ENCODE assay signal across 11 cellular contexts in genomic region chr3:119595639-119596329, GRCh38. TPM values are rescaled to one million over a fixed set of nuclear protein-coding genes. Genes with fewer than 3 reads are reported as not detected.
DNase-seq lines count a peak whose midpoint lies in the region; ATAC-seq and TF ChIP-seq lines count a peak whose summit lies in the region.
"Had no signal": no experiment of that assay in that cellular context is flagged by ENCODE, and none has a peak within 500 bp of the region (broad histone marks: within the 10 kb centered on the region; RNA-seq: fewer than 3 reads in every experiment).

No MANE protein-coding gene starts in this region.

- H3K27me3 ChIP-seq in right cardiac atrium (ENCODE audit: control insufficient read depth, insufficient read depth) = no peaks in the 10 kb centered on the region
- H3K27me3 ChIP-seq in effector memory CD4-positive, alpha-beta T cell (replicated peaks; ENCODE audit: control insufficient read depth, insufficient read depth, low read length, poor library complexity, severe bottlenecking) = no peaks in the 10 kb centered on the region

- peak overlapping the region; percentile 38 for H3K4me3 ChIP-seq in right cardiac atrium (ENCODE audit: low read length)
- H3K4me3 ChIP-seq in effector memory CD4-positive, alpha-beta T cell (ENCODE audit: insufficient read depth, low read depth, low read length, poor library complexity, severe bottlenecking) = no peak overlapping the region

- WGBS in right cardiac atrium = 57% methylated on average over 7 of the region's 7 CpGs

- CTCF ChIA-PET in activated B cell treated with CpG ODN at 0.5 μM for 24 hours (lab: Charles Lee) = no interaction called here

- peaks cover 43% of the 10 kb centered on the region for H3K4me1 Mint-ChIP-seq in activated B cell treated with CpG ODN at 0.5 μM for 24 hours
- H3K4me1 Mint-ChIP-seq in stimulated activated memory B cell treated with anti-CD40 and anti-IgM and Interleukin-4, amounts not matched to agents 10 μg/mL and 1 μg/mL and 100 μg/mL, for 72 hours = peaks cover 64% of the 10 kb centered on the region
- peaks cover 36% of the 10 kb centered on the region for H3K4me1 Mint-ChIP-seq in nephron progenitor cell

- intact Hi-C loops in activated B cell treated with CpG ODN at 0.5 μM for 24 hours (cut with micrococcal nuclease) = loop anchor here (2.0 kb wide), 1 partner anchor 17 kb away; the partner anchor contains the start of gene ADPRH
- intact Hi-C loops in right cardiac atrium (cut with DNase I) = no loop called here

- DNase-seq in activated B cell treated with CpG ODN at 0.5 μM for 24 hours = no peak
- no peak for DNase-seq in right cardiac atrium
- DNase-seq in activated CD4-positive, CD25-positive, alpha-beta regulatory T cell (lab: John Stamatoyannopoulos, UW) = no peak
- DNase-seq in nephron progenitor cell = no peak
- no peak for DNase-seq in cerebellar cortex (ENCODE audit: low spot score)
- no peak for DNase-seq in effector memory CD4-positive, alpha-beta T cell
- DNase-seq: amniotic stem cell, posterior cingulate gyrus had no signal

- H3K4me1 ChIP-seq in right cardiac atrium (ENCODE audit: control insufficient read depth, insufficient read depth, low read length) = peaks cover 19% of the 10 kb centered on the region
- no peaks in the 10 kb centered on the region for H3K4me1 ChIP-seq in effector memory CD4-positive, alpha-beta T cell (ENCODE audit: control insufficient read depth, insufficient read depth, low read length, poor library complexity, severe bottlenecking)

- peak overlapping the region; percentile 6 for H3K27ac ChIP-seq in right cardiac atrium (ENCODE audit: low read length)
- no peak overlapping the region for H3K27ac ChIP-seq in effector memory CD4-positive, alpha-beta T cell (ENCODE audit: insufficient read depth, low read length, poor library complexity, severe bottlenecking)

- H3K36me3 Mint-ChIP-seq in activated B cell treated with CpG ODN at 0.5 μM for 24 hours (ENCODE audit: low read depth) (peaks cover under 1% of the 10 kb centered on the region), nephron progenitor cell (ENCODE audit: low read depth) (no peaks in the 10 kb centered on the region)
- peaks cover 9% of the 10 kb centered on the region for H3K36me3 Mint-ChIP-seq in stimulated activated memory B cell treated with anti-CD40 and anti-IgM and Interleukin-4, amounts not matched to agents 10 μg/mL and 1 μg/mL and 100 μg/mL, for 72 hours

- H3K9me3 ChIP-seq in right cardiac atrium (ENCODE audit: control insufficient read depth, low read length) = no peaks in the 10 kb centered on the region
- H3K9me3 ChIP-seq in effector memory CD4-positive, alpha-beta T cell (ENCODE audit: control insufficient read depth, low read length) = no peaks in the 10 kb centered on the region

- H3K27ac Mint-ChIP-seq in activated B cell treated with CpG ODN at 0.5 μM for 24 hours = peak overlapping the region; percentile 36
- H3K27ac Mint-ChIP-seq in stimulated activated memory B cell treated with anti-CD40 and anti-IgM and Interleukin-4, amounts not matched to agents 10 μg/mL and 1 μg/mL and 100 μg/mL, for 72 hours = peak overlapping the region; percentile 90
- H3K27ac Mint-ChIP-seq in nephron progenitor cell = no peak overlapping the region
- H3K27ac Mint-ChIP-seq: T-helper 1 cell treated with Interleukin-12 subunit alpha and Interleukin-12 subunit beta and Interleukin-4 antibody, amounts not matched to agents 30 μg/mL and 1 μg/mL, for 36 hours had no signal

- POLR2A ChIA-PET in activated B cell treated with CpG ODN at 0.5 μM for 24 hours (lab: Charles Lee) = interaction anchor here (1.0 to 1.2 kb wide), 2 partner anchors 8 to 57 kb away, joined by 3 to 4 read pairs; no protein-coding TSS in a partner anchor

- H3K36me3 ChIP-seq in effector memory CD4-positive, alpha-beta T cell (ENCODE audit: control insufficient read depth, insufficient read depth, low read length) = no peaks in the 10 kb centered on the region

- H3K27me3 Mint-ChIP-seq in activated B cell treated with CpG ODN at 0.5 μM for 24 hours = no peaks in the 10 kb centered on the region
- H3K27me3 Mint-ChIP-seq in stimulated activated memory B cell treated with anti-CD40 and anti-IgM and Interleukin-4, amounts not matched to agents 10 μg/mL and 1 μg/mL and 100 μg/mL, for 72 hours = no peaks in the 10 kb centered on the region
- peaks cover 26% of the 10 kb centered on the region for H3K27me3 Mint-ChIP-seq in nephron progenitor cell (ENCODE audit: low read depth, poor library complexity)

- H3K4me3 Mint-ChIP-seq in activated B cell treated with CpG ODN at 0.5 μM for 24 hours = no peak overlapping the region
- H3K4me3 Mint-ChIP-seq in stimulated activated memory B cell treated with anti-CD40 and anti-IgM and Interleukin-4, amounts not matched to agents 10 μg/mL and 1 μg/mL and 100 μg/mL, for 72 hours = no peak overlapping the region
- no peak overlapping the region for H3K4me3 Mint-ChIP-seq in nephron progenitor cell
- H3K4me3 Mint-ChIP-seq: T-helper 1 cell treated with Interleukin-12 subunit alpha and Interleukin-12 subunit beta and Interleukin-4 antibody, amounts not matched to agents 30 μg/mL and 1 μg/mL, for 36 hours had no signal

- ATAC-seq in GM21786 (IDR thresholded peaks at IDR 0.05; ENCODE audit: unreplicated experiment) = peak; percentile 28
- ATAC-seq in activated B cell treated with CpG ODN at 0.5 μM for 24 hours (ENCODE audit: low read depth) = no peak
- no peak for ATAC-seq in right cardiac atrium
- no peak for ATAC-seq in stimulated activated memory B cell treated with anti-CD40 and anti-IgM and Interleukin-4, amounts not matched to agents 10 μg/mL and 1 μg/mL and 100 μg/mL, for 72 hours

- H3K9me3 Mint-ChIP-seq in activated B cell treated with CpG ODN at 0.5 μM for 24 hours (no peaks in the 10 kb centered on the region), nephron progenitor cell (peaks cover 6% of the 10 kb centered on the region)
- no peaks in the 10 kb centered on the region for H3K9me3 Mint-ChIP-seq in stimulated activated memory B cell treated with anti-CD40 and anti-IgM and Interleukin-4, amounts not matched to agents 10 μg/mL and 1 μg/mL and 100 μg/mL, for 72 hours
- H3K9me3 Mint-ChIP-seq: T-helper 1 cell treated with Interleukin-12 subunit alpha and Interleukin-12 subunit beta and Interleukin-4 antibody, amounts not matched to agents 30 μg/mL and 1 μg/mL, for 36 hours had no signal

- no peak for TF ChIP-seq CTCF in activated B cell treated with CpG ODN at 0.5 μM for 24 hours (IDR thresholded peaks at IDR 0.05)
- TF ChIP-seq CTCF in nephron progenitor cell (IDR thresholded peaks at IDR 0.05) = no peak

RNA-seq across cellular contexts. Expression of gene PLA1A, which starts 1.9 kb away (rescaled TPM):
- total RNA-seq in activated B cell treated with CpG ODN at 0.5 μM for 24 hours (0.56 and 1.1 TPM in 2 replicates), right cardiac atrium (1 to 10 TPM; 4.3 to 7.5 (median 5.5) TPM)
- 4.4 TPM for polyA plus RNA-seq in right cardiac atrium

RNA-seq across cellular contexts. Expression of gene ADPRH, which starts 16.5 kb away (rescaled TPM):
- total RNA-seq in activated B cell treated with CpG ODN at 0.5 μM for 24 hours = 41.2 and 43.8 TPM in 2 replicates
- 10 to 100 TPM in 3 of 4 donors, 1 to 10 TPM in 1; 9.5 to 11.9 (median 10.3) TPM for total RNA-seq in right cardiac atrium
- 6.5 TPM for polyA plus RNA-seq in right cardiac atrium

RNA-seq across cellular contexts. Expression of gene CD80, which starts 36.4 kb away (rescaled TPM):
- total RNA-seq in activated B cell treated with CpG ODN at 0.5 μM for 24 hours (71.4 and 88.1 TPM in 2 replicates), right cardiac atrium (under 1 TPM in 3 of 4 donors, not detected in 1; 0.17 to 0.54 (median 0.26) TPM)
- 0.14 TPM for polyA plus RNA-seq in right cardiac atrium

Comparison
In these comparisons a context has a peak if more than half of its experiments do, and no peak if none do; other contexts are left out.
1. RNA of gene CD80, which starts 36.4 kb away (total RNA-seq): 71.4 to 88.1 TPM in activated B cell treated with CpG ODN at 0.5 μM for 24 hours; 0.17 to 0.54 TPM in right cardiac atrium; every median in the first group is over 10 times any median in the second.